Comparison of ENCODE assay signal across 14 cellular contexts in the genomic region with DNA sequence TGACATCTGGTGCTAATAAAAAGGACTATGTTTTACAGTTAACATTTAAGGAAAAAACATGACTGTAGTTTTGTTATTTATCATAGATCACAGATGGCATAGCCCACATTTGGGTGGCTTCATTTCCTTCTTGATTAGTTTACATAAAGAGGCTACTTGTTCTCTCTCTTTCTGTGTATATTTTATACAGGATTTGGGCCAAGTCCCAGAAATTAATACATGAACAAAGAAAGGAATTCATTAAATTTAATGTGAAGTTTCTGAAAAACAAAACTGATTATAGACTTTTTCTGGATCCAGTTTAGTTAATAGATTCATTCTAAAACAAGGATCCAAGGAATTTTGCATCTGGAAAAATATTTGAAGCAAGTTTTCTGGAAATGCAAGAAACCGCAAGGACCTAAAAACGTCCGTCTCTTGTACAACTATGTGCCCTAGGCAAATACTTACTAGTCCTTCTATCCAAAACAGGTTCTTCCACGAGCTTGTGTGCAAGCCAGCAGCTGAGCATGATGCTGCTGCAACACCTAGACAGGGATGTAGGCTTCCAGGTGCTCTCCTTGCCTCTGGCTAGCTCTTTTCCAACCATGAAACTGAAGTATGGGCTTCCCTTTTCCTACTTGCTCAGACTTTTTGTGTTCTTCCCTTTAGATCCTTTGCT.
DNase-seq lines count a peak whose midpoint lies in the region; ATAC-seq and TF ChIP-seq lines count a peak whose summit lies in the region.
"Had no signal": no experiment of that assay in that cellular context is flagged by ENCODE, and none has a peak within 500 bp of the region (broad histone marks: within the 10 kb centered on the region; RNA-seq: fewer than 3 reads in every experiment).

No MANE protein-coding gene starts in this region.

- no peaks in the 10 kb centered on the region for H3K27me3 ChIP-seq in SK-N-SH (ENCODE audit: insufficient read depth)
- H3K27me3 ChIP-seq: brain microvascular endothelial cell had no signal

- POLR2A ChIA-PET in SK-N-SH (lab: Yijun Ruan, JAX) = no interaction called here

- H3K9me3 Mint-ChIP-seq in HFFc6 (no peaks in the 10 kb centered on the region), natural killer cell (peaks cover 0 to 11% of the 10 kb centered on the region in 2 donors)
- H3K9me3 Mint-ChIP-seq: activated naive CD4-positive, alpha-beta T cell treated with anti-CD3 and anti-CD28 coated beads, Interleukin-2, amount 10 ng/mL, durations not matched to agents 7 days and 5 days had no signal

- H3K27ac ChIP-seq in SK-N-SH (ENCODE audit: low read depth in 2 of 2, low read length in 1 of 2) = peak overlapping the region; percentile 10 to 58; a peak in 3 of 4 replicates
- peak overlapping the region; percentile 37 for H3K27ac ChIP-seq in substantia nigra (ENCODE audit: low read depth, low read length, poor library complexity, severe bottlenecking)
- H3K27ac ChIP-seq: brain microvascular endothelial cell had no signal

- H3K36me3 Mint-ChIP-seq in HFFc6 (ENCODE audit: low read depth) (no peaks in the 10 kb centered on the region), natural killer cell (no peaks in the 10 kb centered on the region)
- H3K36me3 Mint-ChIP-seq: activated naive CD4-positive, alpha-beta T cell treated with anti-CD3 and anti-CD28 coated beads, Interleukin-2, amount 10 ng/mL, durations not matched to agents 7 days and 5 days; naive thymus-derived CD4-positive, alpha-beta T cell had no signal

- H3K27me3 Mint-ChIP-seq in HFFc6 (ENCODE audit: insufficient read depth) (no peaks in the 10 kb centered on the region), natural killer cell (ENCODE audit: low read depth in 2 of 2) (no peaks in the 10 kb centered on the region)
- H3K27me3 Mint-ChIP-seq: activated naive CD4-positive, alpha-beta T cell treated with anti-CD3 and anti-CD28 coated beads, Interleukin-2, amount 10 ng/mL, durations not matched to agents 7 days and 5 days had no signal

- H3K36me3 ChIP-seq in SK-N-SH (replicated peaks in 1 of 2; ENCODE audit: control insufficient read depth in 1 of 2, insufficient read depth in 2 of 2, low read length in 1 of 2) = no peaks in the 10 kb centered on the region
- H3K36me3 ChIP-seq: brain microvascular endothelial cell had no signal

- H3K79me2 ChIP-seq in SK-N-SH (ENCODE audit: insufficient read depth) = no peaks in the 10 kb centered on the region

- TF ChIP-seq CTCF in HFFc6 (IDR thresholded peaks at IDR 0.05) = no peak
- no peak for TF ChIP-seq CTCF in SK-N-SH (IDR thresholded peaks at IDR 0.05)
- no peak for TF ChIP-seq CTCF in fibroblast of villous mesenchyme (IDR thresholded peaks at IDR 0.05; ENCODE audit: insufficient read depth, low read depth, low read length)
- TF ChIP-seq CTCF in natural killer cell (IDR thresholded peaks at IDR 0.05) = no peak

- peaks cover 0 to 5% of the 10 kb centered on the region in 2 experiments; a peak in 2 of 4 replicates for H3K4me1 ChIP-seq in SK-N-SH (ENCODE audit: control insufficient read depth in 1 of 2, insufficient read depth in 2 of 2, low read depth in 1 of 2, low read length in 1 of 2)

- H3F3A ChIP-seq in SK-N-SH (replicated peaks; ENCODE audit: insufficient read depth) = no peaks in the 10 kb centered on the region

- 81% methylated on average over 4 of the region's 4 CpGs for WGBS in SK-N-SH (ENCODE audit: low lambda C conversion rate)

- no peaks in the 10 kb centered on the region for H4K20me1 ChIP-seq in SK-N-SH (ENCODE audit: insufficient read depth)

- TF ChIP-seq EP300 in SK-N-SH (IDR thresholded peaks at IDR 0.05; ENCODE audit: borderline replicate concordance in 1 of 2, low read depth in 1 of 2, low read length in 1 of 2) = no peak

- no peaks in the 10 kb centered on the region; the same call in 1 of the 2 replicates for H3K9me3 ChIP-seq in SK-N-SH

- H3K4me1 Mint-ChIP-seq in HFFc6 (ENCODE audit: low read depth) (peaks cover 6% of the 10 kb centered on the region; the same call in 1 of the 2 replicates), natural killer cell (no peaks in the 10 kb centered on the region)
- H3K4me1 Mint-ChIP-seq: activated naive CD4-positive, alpha-beta T cell treated with anti-CD3 and anti-CD28 coated beads, Interleukin-2, amount 10 ng/mL, durations not matched to agents 7 days and 5 days; naive thymus-derived CD4-positive, alpha-beta T cell had no signal

- no peak overlapping the region for H3K4me3 Mint-ChIP-seq in HFFc6
- no peak overlapping the region for H3K4me3 Mint-ChIP-seq in natural killer cell
- H3K4me3 Mint-ChIP-seq: activated naive CD4-positive, alpha-beta T cell treated with anti-CD3 and anti-CD28 coated beads, Interleukin-2, amount 10 ng/mL, durations not matched to agents 7 days and 5 days; naive thymus-derived CD4-positive, alpha-beta T cell had no signal

- CTCF ChIA-PET in SK-N-SH (lab: Yijun Ruan, JAX) = no interaction called here

- H3K4me2 ChIP-seq in SK-N-SH = no peak overlapping the region; the same call in 1 of the 2 replicates

- intact Hi-C loops in natural killer cell (cut with micrococcal nuclease) = no loop called here

- no peak for ATAC-seq in natural killer cell
- ATAC-seq: activated CD4-positive, CD25-positive, alpha-beta regulatory T cell treated with anti-CD3 and anti-CD28 coated beads, Interleukin-2, amount 50 U/mL, for 24 hours; naive thymus-derived CD4-positive, alpha-beta T cell had no signal

- TF ChIP-seq RAD21 in SK-N-SH (IDR thresholded peaks at IDR 0.05; ENCODE audit: low read length) = no peak

- H3K9ac ChIP-seq in SK-N-SH = no peak overlapping the region

- DNase-seq in HFFc6 (peak; percentile 9), SK-N-SH (no peak), fibroblast of villous mesenchyme (ENCODE audit: low read depth) (peak; percentile 57), substantia nigra (lab: John Stamatoyannopoulos, UW) (no peak), natural killer cell (no peak), T1000 (lab: John Stamatoyannopoulos, UW) (no peak)
- DNase-seq in activated CD4-positive, CD25-positive, alpha-beta regulatory T cell (lab: John Stamatoyannopoulos, UW) = no peak
- DNase-seq: activated CD8-positive, alpha-beta memory T cell treated with anti-CD3 and anti-CD28 coated beads, Interleukin-2, amount 50 U/mL, for 48 hours; activated naive CD4-positive, alpha-beta T cell treated with anti-CD3 and anti-CD28 coated beads, Interleukin-2, amount 10 ng/mL, durations not matched to agents 7 days and 5 days; brain microvascular endothelial cell; head of caudate nucleus; MM.1S; naive thymus-derived CD4-positive, alpha-beta T cell had no signal

- no peaks in the 10 kb centered on the region for H3K9me2 ChIP-seq in SK-N-SH

- H3K4me3 ChIP-seq in SK-N-SH (ENCODE audit: low read depth in 2 of 2, low read length in 1 of 2) (no peak overlapping the region), fibroblast of villous mesenchyme (ENCODE audit: low read depth, low read length) (no peak overlapping the region)

- no peak overlapping the region for H3K27ac Mint-ChIP-seq in HFFc6
- H3K27ac Mint-ChIP-seq in natural killer cell = no peak overlapping the region
- H3K27ac Mint-ChIP-seq: activated naive CD4-positive, alpha-beta T cell treated with anti-CD3 and anti-CD28 coated beads, Interleukin-2, amount 10 ng/mL, durations not matched to agents 7 days and 5 days; naive thymus-derived CD4-positive, alpha-beta T cell had no signal

- no peak overlapping the region for H2AFZ ChIP-seq in SK-N-SH (ENCODE audit: low read depth)

TF ChIP-seq in SK-N-SH, 30 proteins besides CTCF, POLR2A, EP300 and RAD21:
- TF ChIP-seq SMC3 (IDR thresholded peaks at IDR 0.05; ENCODE audit: low read depth, low read length) = no peak
- TF ChIP-seq TCF12 (IDR thresholded peaks at IDR 0.05) = 0 out of 2 replicates have a peak, but pooled peaks have one; percentile 19

Comparison
In these comparisons a context has a peak if more than half of its experiments do, and no peak if none do; other contexts are left out.
1. DNase-seq: peak in HFFc6 (single experiment) and fibroblast of villous mesenchyme (single experiment); none in SK-N-SH (single experiment), substantia nigra (0 of 49), natural killer cell (single experiment), T1000 (single experiment) and activated CD4-positive, CD25-positive, alpha-beta regulatory T cell (0 of 4).